In the genomic region with DNA sequence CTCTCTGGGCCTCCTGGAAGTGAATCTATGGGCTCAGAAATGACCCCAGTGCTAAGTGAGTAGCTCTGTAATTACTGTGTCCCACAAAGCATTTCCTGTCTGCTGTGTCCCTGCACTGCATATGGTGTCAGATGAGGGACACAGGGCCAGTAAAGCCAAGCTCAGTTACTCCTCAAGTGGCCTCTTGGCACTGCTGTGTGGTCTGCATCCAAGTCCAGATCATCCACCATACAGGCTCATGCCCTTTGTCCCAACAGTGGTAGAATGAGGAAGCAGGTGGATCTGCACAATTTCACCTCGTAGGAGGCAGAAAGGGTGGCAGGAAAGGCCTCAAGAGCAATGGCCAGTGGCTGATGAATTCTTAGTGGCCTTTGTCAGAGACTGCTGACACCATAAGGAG, we compare ENCODE assay signal across 21 cellular contexts.
"Had no signal": no experiment of that assay in that cellular context is flagged by ENCODE, and none has a peak within 500 bp of the region (broad histone marks: within the 10 kb centered on the region; RNA-seq: fewer than 3 reads in every experiment).

No MANE protein-coding gene starts in this region.

- H3K27ac ChIP-seq: ascending aorta, breast epithelium, right atrium auricular region, tibial nerve, WERI-Rb-1 had no signal

- H3K36me3 ChIP-seq: ascending aorta, breast epithelium, right atrium auricular region, tibial nerve, WERI-Rb-1 had no signal

- H3K4me1 Mint-ChIP-seq: activated naive CD8-positive, alpha-beta T cell treated with anti-CD3 and anti-CD28 coated beads, Interleukin-2, amount 50 U/mL, for 24 hours; activated T-helper 17 cell treated with anti-CD3 and anti-CD28 coated beads, Interleukin-2, amount 50 U/mL, for 72 hours; memory B cell; natural killer cell; stimulated activated naive B cell treated with anti-CD40 and anti-IgM and Interleukin-4, amounts not matched to agents 10 μg/mL and 1 μg/mL and 100 μg/mL, for 72 hours had no signal

- H3K9me3 ChIP-seq: ascending aorta, breast epithelium, right atrium auricular region, tibial nerve had no signal

- H3K27me3 ChIP-seq: ascending aorta, breast epithelium, right atrium auricular region, tibial nerve had no signal

- H3K36me3 Mint-ChIP-seq: memory B cell; natural killer cell; stimulated activated naive B cell treated with anti-CD40 and anti-IgM and Interleukin-4, amounts not matched to agents 10 μg/mL and 1 μg/mL and 100 μg/mL, for 72 hours had no signal

- H3K27me3 Mint-ChIP-seq: activated naive CD8-positive, alpha-beta T cell treated with anti-CD3 and anti-CD28 coated beads, Interleukin-2, amount 50 U/mL, for 24 hours; dendritic cell treated with granulocyte-macrophage colony-stimulating factor and Interleukin-4, amounts not matched to agents 40 ng/mL and 50 ng/mL, for 4 days had no signal

- H3K4me3 Mint-ChIP-seq: activated naive CD8-positive, alpha-beta T cell treated with anti-CD3 and anti-CD28 coated beads, Interleukin-2, amount 50 U/mL, for 24 hours; activated T-helper 17 cell treated with anti-CD3 and anti-CD28 coated beads, Interleukin-2, amount 50 U/mL, for 72 hours; dendritic cell treated with granulocyte-macrophage colony-stimulating factor and Interleukin-4, amounts not matched to agents 40 ng/mL and 50 ng/mL, for 4 days; memory B cell; natural killer cell; stimulated activated naive B cell treated with anti-CD40 and anti-IgM and Interleukin-4, amounts not matched to agents 10 μg/mL and 1 μg/mL and 100 μg/mL, for 72 hours had no signal

- H3K27ac Mint-ChIP-seq: activated naive CD8-positive, alpha-beta T cell treated with anti-CD3 and anti-CD28 coated beads, Interleukin-2, amount 50 U/mL, for 24 hours; activated T-helper 17 cell treated with anti-CD3 and anti-CD28 coated beads, Interleukin-2, amount 50 U/mL, for 72 hours; dendritic cell treated with granulocyte-macrophage colony-stimulating factor and Interleukin-4, amounts not matched to agents 40 ng/mL and 50 ng/mL, for 4 days; memory B cell; natural killer cell; progenitor cell of endocrine pancreas; stimulated activated naive B cell treated with anti-CD40 and anti-IgM and Interleukin-4, amounts not matched to agents 10 μg/mL and 1 μg/mL and 100 μg/mL, for 72 hours had no signal

- H3K9me3 Mint-ChIP-seq: dendritic cell treated with granulocyte-macrophage colony-stimulating factor and Interleukin-4, amounts not matched to agents 40 ng/mL and 50 ng/mL, for 4 days; memory B cell had no signal

- H3K4me3 ChIP-seq: ascending aorta, breast epithelium, right atrium auricular region, tibial nerve had no signal

- ATAC-seq: activated naive CD8-positive, alpha-beta T cell treated with anti-CD3 and anti-CD28 coated beads, Interleukin-2, amount 50 U/mL, for 24 hours; activated T-helper 17 cell treated with anti-CD3 and anti-CD28 coated beads, Interleukin-2, amount 50 U/mL, for 72 hours; left ventricle myocardium superior; natural killer cell; stimulated activated naive B cell treated with anti-CD40 and anti-IgM and Interleukin-4, amounts not matched to agents 10 μg/mL and 1 μg/mL and 100 μg/mL, for 72 hours had no signal

- DNase-seq: activated CD4-positive, alpha-beta T cell treated with anti-CD3 and anti-CD28 coated beads, Interleukin-2, amount 50 U/mL, for 48 hours; activated naive CD4-positive, alpha-beta T cell treated with Interleukin-2 at 50 U/mL for 16 hours; activated naive CD8-positive, alpha-beta T cell treated with anti-CD3 and anti-CD28 coated beads, Interleukin-2, amount 50 U/mL, for 24 hours; cerebellar nuclear complex; effector memory CD4-positive, alpha-beta T cell; foreskin fibroblast; left ventricle myocardium superior; natural killer cell; nucleus accumbens; stimulated activated CD4-positive, alpha-beta T cell treated with anti-CD3 and anti-CD28 coated beads, Interleukin-15, amount 100 ng/mL, for 24 hours; stimulated activated CD4-positive, alpha-beta T cell treated with anti-CD3 and anti-CD28 coated beads, Interleukin-4, amount 100 ng/mL, for 1 hour; stimulated activated naive B cell treated with anti-CD40 and anti-IgM and Interleukin-4, amounts not matched to agents 10 μg/mL and 1 μg/mL and 100 μg/mL, for 72 hours; WERI-Rb-1 had no signal

- H3K4me1 ChIP-seq: ascending aorta, breast epithelium, right atrium auricular region had no signal
